ENCODE assay signal across 8 cellular contexts in the genomic region with DNA sequence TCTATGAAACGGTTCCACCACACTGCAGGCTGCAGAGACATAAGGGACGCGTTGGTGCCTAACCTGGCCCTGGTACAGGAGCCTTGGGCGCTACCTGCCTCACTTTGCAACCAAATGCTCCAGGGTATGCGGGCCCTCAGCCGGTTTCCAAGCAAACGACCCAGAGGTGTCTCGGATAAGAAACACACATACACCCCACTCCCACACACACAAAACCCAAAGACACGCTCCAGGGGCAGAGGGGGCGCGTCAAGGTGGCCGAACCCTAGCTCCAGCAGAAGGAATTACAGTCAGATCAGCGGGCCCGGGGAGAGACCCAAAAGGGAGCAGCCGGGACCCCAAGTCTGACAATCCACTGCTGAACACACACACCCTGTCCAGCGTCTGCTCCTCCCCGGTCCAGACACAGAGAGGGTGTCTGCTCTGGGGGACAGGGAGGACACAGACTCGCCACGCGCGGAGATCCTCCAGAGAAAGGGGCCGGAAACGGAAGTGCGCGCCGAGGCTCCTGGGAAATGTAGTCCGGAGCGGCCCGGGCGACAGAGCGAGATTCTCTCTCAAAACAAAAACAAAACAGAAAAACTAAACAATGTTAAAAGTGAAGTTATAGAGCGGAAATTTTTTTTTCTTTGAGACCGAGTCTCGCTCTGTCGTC. TPM values are rescaled to one million over a fixed set of nuclear protein-coding genes. Genes with fewer than 3 reads are reported as not detected.
DNase-seq lines count a peak whose midpoint lies in the region; ATAC-seq and TF ChIP-seq lines count a peak whose summit lies in the region.
"Not testable (repeated sequence)": the region's sequence is repeated elsewhere in the genome, so short reads cannot be mapped to it uniquely, and the experiment has no call there.

A gene (minus strand): TSS at position 488 of the 655 bp plus-strand sequence. CDS start 32,702 bp downstream, outside the sequence.

- not testable (repeated sequence) for H3K27me3 Mint-ChIP-seq in activated T-cell treated with anti-CD3 and anti-CD28 coated beads, Interleukin-2, amount 50 U/mL, for 4 hours (ENCODE audit: low read depth)

- H3K36me3 Mint-ChIP-seq in activated T-cell treated with anti-CD3 and anti-CD28 coated beads, Interleukin-2, amount 50 U/mL, for 4 hours (ENCODE audit: insufficient read depth), result not testable (repeated sequence)

- 3% methylated on average over 21 of the region's 35 CpGs for WGBS in HUES64

- peak; percentile 45 for DNase-seq in Caki2 (ENCODE audit: low read depth)
- peak; percentile 78 to 92 (median 86) for DNase-seq in Peyer's patch
- DNase-seq in activated T-cell treated with anti-CD3 and anti-CD28 coated beads, Interleukin-2, amount 50 U/mL, for 4 hours, result peak; percentile 74
- DNase-seq in stimulated activated CD8-positive, alpha-beta memory T cell treated with anti-CD3 and anti-CD28 coated beads, Interleukin-2, amount 100 ng/mL, for 48 hours (ENCODE audit: low read depth in 2 of 2), result peak; percentile 48 to 68

- TF ChIP-seq POLR2A in Peyer's patch (IDR thresholded peaks at IDR 0.05), result peak in 1 of 2 donors; percentile 24

- H3K27ac ChIP-seq in HUES64 (ENCODE audit: low read depth, low read length); mucosa of rectum (ENCODE audit: low read depth in 2 of 2, low read length in 2 of 2): not testable (repeated sequence)
- H3K27ac ChIP-seq in Peyer's patch, result peak within 1 kb of the TSS in 3 of 4 donors; percentile 1 to 46 (median 44)

- H3K9ac ChIP-seq in HUES64 (ENCODE audit: low read depth, low read length), result peak within 1 kb of the TSS; percentile 81
- peak within 1 kb of the TSS; percentile 47 to 69 for H3K9ac ChIP-seq in mucosa of rectum (ENCODE audit: low read depth in 1 of 2, low read length in 2 of 2)

- peak in 1 of 6 experiments; percentile 38 for TF ChIP-seq CTCF in Peyer's patch (IDR thresholded peaks at IDR 0.05)

- H3K4me1 Mint-ChIP-seq in activated T-cell treated with anti-CD3 and anti-CD28 coated beads, Interleukin-2, amount 50 U/mL, for 4 hours (ENCODE audit: low read depth), result peaks cover 17% of the 10 kb centered on the region

- not testable (repeated sequence) for H3K4me1 ChIP-seq in HUES64 (ENCODE audit: insufficient read depth, low read length); Peyer's patch; mucosa of rectum (ENCODE audit: control insufficient read depth in 2 of 2, insufficient read depth in 2 of 2, low read length in 2 of 2)

- not testable (repeated sequence) for H3K9me3 ChIP-seq in HUES64 (ENCODE audit: insufficient read depth, low read depth, low read length); Peyer's patch; mucosa of rectum (ENCODE audit: control insufficient read depth in 2 of 2, low read length in 2 of 2)

- H3K36me3 ChIP-seq in HUES64 (ENCODE audit: insufficient read depth, low read length); Peyer's patch; mucosa of rectum (ENCODE audit: control insufficient read depth in 2 of 2, insufficient read depth in 2 of 2, low read length in 2 of 2): not testable (repeated sequence)

- H3K4me3 ChIP-seq in HUES64 (ENCODE audit: low read length), result peak within 1 kb of the TSS; percentile 77
- H3K4me3 ChIP-seq in Peyer's patch, result peak within 1 kb of the TSS; percentile 48 to 75 (median 52)
- peak within 1 kb of the TSS; percentile 68 to 75 for H3K4me3 ChIP-seq in mucosa of rectum (ENCODE audit: low read length in 2 of 2)

- peak; percentile 88 for ATAC-seq in GM21529 (IDR thresholded peaks at IDR 0.05; ENCODE audit: unreplicated experiment)
- ATAC-seq in activated T-cell treated with anti-CD3 and anti-CD28 coated beads, Interleukin-2, amount 50 U/mL, for 4 hours, result peak; percentile 96 to 99
- peak; percentile 84 for ATAC-seq in esophagus mucosa

- H3K27me3 ChIP-seq in HUES64 (ENCODE audit: insufficient read depth, low read length); Peyer's patch; mucosa of rectum (ENCODE audit: control insufficient read depth in 2 of 2, insufficient read depth in 2 of 2, low read length in 2 of 2): not testable (repeated sequence)

- not testable (repeated sequence) for H3K9me3 Mint-ChIP-seq in activated T-cell treated with anti-CD3 and anti-CD28 coated beads, Interleukin-2, amount 50 U/mL, for 4 hours

- H3K4me3 Mint-ChIP-seq in activated T-cell treated with anti-CD3 and anti-CD28 coated beads, Interleukin-2, amount 50 U/mL, for 4 hours, result peak within 1 kb of the TSS; percentile 92

- in situ Hi-C loops in Caki2 (cut with HindIII; ENCODE audit: low pct_unique_long_range_greater_than_20kb, low sequenced_read_pairs), result not testable (repeated sequence)

RNA-seq across cellular contexts. Expression of the gene that starts here (rescaled TPM):
- 279 and 345 TPM in 2 replicates for total RNA-seq in Caki2 (2014; rRNA removed; shearing (Covaris generic); ENCODE audit: low replicate concordance)
- polyA plus RNA-seq in HUES64 (2013, experiment 1 of 2), result 15.4 TPM
- 15.0 TPM for polyA plus RNA-seq in HUES64 (2013, experiment 2 of 2)
- total RNA-seq in Peyer's patch (10 to 100 TPM; 12.4 to 17.8 (median 17.2) TPM), esophagus mucosa (145 TPM)
- total RNA-seq in activated T-cell treated with anti-CD3 and anti-CD28 coated beads, Interleukin-2, amount 50 U/mL, for 4 hours, result 1 to 10 TPM; 6.7 to 9.3 (median 8.5) TPM
